ENCODE assay signal across 15 cellular contexts in genomic region chr19:19258589-19259338, GRCh38. TPM values are rescaled to one million over a fixed set of nuclear protein-coding genes. Genes with fewer than 3 reads are reported as not detected.
DNase-seq lines count a peak whose midpoint lies in the region; ATAC-seq and TF ChIP-seq lines count a peak whose summit lies in the region.
"Had no signal": no experiment of that assay in that cellular context is flagged by ENCODE, and none has a peak within 500 bp of the region (broad histone marks: within the 10 kb centered on the region; RNA-seq: fewer than 3 reads in every experiment).

No MANE protein-coding gene starts in this region.

- POLR2A ChIA-PET in HEK293 (lab: Yijun Ruan, JAX), result no interaction called here

- H3K4me3 Mint-ChIP-seq in activated naive CD4-positive, alpha-beta T cell treated with anti-CD3 and anti-CD28 coated beads, Interleukin-2, amount 50 U/mL, for 24 hours, result no peak overlapping the region
- no peak overlapping the region for H3K4me3 Mint-ChIP-seq in activated naive CD4-positive, alpha-beta T cell treated with anti-CD3 and anti-CD28 coated beads, Interleukin-2, amount 10 ng/mL, durations not matched to agents 7 days and 5 days
- H3K4me3 Mint-ChIP-seq in glutamatergic neuron (ENCODE audit: unreplicated experiment), result peak overlapping the region; percentile 39
- H3K4me3 Mint-ChIP-seq: B cell; CD8-positive, alpha-beta T cell had no signal

- no peak overlapping the region for H3K27ac ChIP-seq in HEK293 (ENCODE audit: extremely low read depth, low read depth, low read length)
- H3K27ac ChIP-seq: BLaER1 treated with 17β-estradiol and CSF1 and Interleukin-3, amounts not matched to agents 10 nM and 100 nM; GM23248 had no signal

- CTCF ChIA-PET in activated naive CD4-positive, alpha-beta T cell treated with anti-CD3 and anti-CD28 coated beads, Interleukin-2, amount 10 ng/mL, durations not matched to agents 7 days and 5 days (lab: Charles Lee), result no interaction called here
- CTCF ChIA-PET in HEK293 (lab: Yijun Ruan, JAX), result interaction anchor here (1.0 kb wide), 2 partner anchors 25 to 84 kb away, joined by 3 to 6 read pairs; no protein-coding TSS in a partner anchor

- no peaks in the 10 kb centered on the region for H3K9me3 ChIP-seq in HEK293 (ENCODE audit: control insufficient read depth, insufficient read depth, low read depth, low read length)

- TF ChIP-seq CTCF in HEK293 (tag by site-specific recombination; IDR thresholded peaks at IDR 0.05), result no peak
- no peak for TF ChIP-seq CTCF in glutamatergic neuron (IDR thresholded peaks at IDR 0.05; ENCODE audit: partially characterized antibody, unreplicated experiment)

- no peaks in the 10 kb centered on the region for H3K9me3 Mint-ChIP-seq in activated naive CD4-positive, alpha-beta T cell treated with anti-CD3 and anti-CD28 coated beads, Interleukin-2, amount 50 U/mL, for 24 hours
- no peaks in the 10 kb centered on the region for H3K9me3 Mint-ChIP-seq in activated naive CD4-positive, alpha-beta T cell treated with anti-CD3 and anti-CD28 coated beads, Interleukin-2, amount 10 ng/mL, durations not matched to agents 7 days and 5 days
- H3K9me3 Mint-ChIP-seq in glutamatergic neuron (ENCODE audit: unreplicated experiment), result peaks cover 12% of the 10 kb centered on the region
- H3K9me3 Mint-ChIP-seq: CD8-positive, alpha-beta T cell had no signal

- H3K27me3 Mint-ChIP-seq in activated naive CD4-positive, alpha-beta T cell treated with anti-CD3 and anti-CD28 coated beads, Interleukin-2, amount 50 U/mL, for 24 hours, result peaks cover 38% of the 10 kb centered on the region
- H3K27me3 Mint-ChIP-seq in activated naive CD4-positive, alpha-beta T cell treated with anti-CD3 and anti-CD28 coated beads, Interleukin-2, amount 10 ng/mL, durations not matched to agents 7 days and 5 days, result peaks cover 81% of the 10 kb centered on the region
- H3K27me3 Mint-ChIP-seq in glutamatergic neuron (ENCODE audit: unreplicated experiment), result peaks cover 12% of the 10 kb centered on the region

- no peaks in the 10 kb centered on the region for H3K36me3 ChIP-seq in HEK293 (ENCODE audit: control insufficient read depth in 2 of 2, insufficient read depth in 1 of 2, low read length in 2 of 2)
- H3K36me3 ChIP-seq: BLaER1 treated with 17β-estradiol and CSF1 and Interleukin-3, amounts not matched to agents 10 nM and 100 nM had no signal

- ATAC-seq in HG02981 (IDR thresholded peaks at IDR 0.05; ENCODE audit: unreplicated experiment), result no peak
- no peak for ATAC-seq in GM18873 (IDR thresholded peaks at IDR 0.05; ENCODE audit: low FRiP score, unreplicated experiment)
- ATAC-seq: CD8-positive, alpha-beta T cell had no signal

- no peaks in the 10 kb centered on the region for H3K4me1 ChIP-seq in HEK293 (ENCODE audit: control insufficient read depth, insufficient read depth, low read length)

- H3K27ac Mint-ChIP-seq in activated naive CD4-positive, alpha-beta T cell treated with anti-CD3 and anti-CD28 coated beads, Interleukin-2, amount 50 U/mL, for 24 hours, result peak overlapping the region; percentile 56
- no peak overlapping the region for H3K27ac Mint-ChIP-seq in activated naive CD4-positive, alpha-beta T cell treated with anti-CD3 and anti-CD28 coated beads, Interleukin-2, amount 10 ng/mL, durations not matched to agents 7 days and 5 days
- no peak overlapping the region for H3K27ac Mint-ChIP-seq in glutamatergic neuron (ENCODE audit: unreplicated experiment)
- H3K27ac Mint-ChIP-seq: B cell; CD8-positive, alpha-beta T cell; IgD-negative memory B cell had no signal

- H3K4me3 ChIP-seq in HEK293 (ENCODE audit: low read depth, low read length), result no peak overlapping the region
- H3K4me3 ChIP-seq: BLaER1 treated with 17β-estradiol and CSF1 and Interleukin-3, amounts not matched to agents 10 nM and 100 nM; GM23248 had no signal

- no peaks in the 10 kb centered on the region for H3K36me3 Mint-ChIP-seq in activated naive CD4-positive, alpha-beta T cell treated with anti-CD3 and anti-CD28 coated beads, Interleukin-2, amount 50 U/mL, for 24 hours
- no peaks in the 10 kb centered on the region for H3K36me3 Mint-ChIP-seq in activated naive CD4-positive, alpha-beta T cell treated with anti-CD3 and anti-CD28 coated beads, Interleukin-2, amount 10 ng/mL, durations not matched to agents 7 days and 5 days
- peaks cover 11% of the 10 kb centered on the region for H3K36me3 Mint-ChIP-seq in glutamatergic neuron (ENCODE audit: unreplicated experiment)
- H3K36me3 Mint-ChIP-seq: CD8-positive, alpha-beta T cell had no signal

- no peak for DNase-seq in activated naive CD4-positive, alpha-beta T cell treated with anti-CD3 and anti-CD28 coated beads, Interleukin-2, amount 10 ng/mL, durations not matched to agents 7 days and 5 days
- DNase-seq in 8988T (peak; percentile 9), glutamatergic neuron (no peak), Kasumi-1 (lab: John Stamatoyannopoulos, UW) (no peak)
- DNase-seq: CD8-positive, alpha-beta T cell; GM23248 had no signal

- H3K4me1 Mint-ChIP-seq in activated naive CD4-positive, alpha-beta T cell treated with anti-CD3 and anti-CD28 coated beads, Interleukin-2, amount 50 U/mL, for 24 hours, result peaks cover 8% of the 10 kb centered on the region
- H3K4me1 Mint-ChIP-seq in activated naive CD4-positive, alpha-beta T cell treated with anti-CD3 and anti-CD28 coated beads, Interleukin-2, amount 10 ng/mL, durations not matched to agents 7 days and 5 days, result peaks cover 2% of the 10 kb centered on the region
- H3K4me1 Mint-ChIP-seq in glutamatergic neuron (ENCODE audit: low read depth, unreplicated experiment), result peaks cover 14% of the 10 kb centered on the region

TF ChIP-seq in HEK293, 187 proteins besides CTCF, POLR2A, EP300 and RAD21:
- TF ChIP-seq SCRT1 (tag by site-specific recombination; IDR thresholded peaks at IDR 0.05; ENCODE audit: borderline replicate concordance) (peak; percentile 33; the same call in 1 of the 2 replicates), SCRT2 (tag by site-specific recombination; IDR thresholded peaks at IDR 0.05) (peak; percentile 85), ZFP3 (tag by site-specific recombination; IDR thresholded peaks at IDR 0.05; ENCODE audit: low read depth) (peak; percentile 88), ZFP41 (tag by site-specific recombination; IDR thresholded peaks at IDR 0.05; ENCODE audit: borderline replicate concordance) (no peak), ZNF488 (tag by site-specific recombination; IDR thresholded peaks at IDR 0.05) (no peak), AEBP2 (tag by site-specific recombination; IDR thresholded peaks at IDR 0.05; ENCODE audit: borderline replicate concordance) (no peak)
TF ChIP-seq in HEK293: peak in this region for 3.

RNA-seq across cellular contexts. Expression of gene TM6SF2, which starts 14.3 kb away (rescaled TPM):
- total RNA-seq in glutamatergic neuron (ENCODE audit: unreplicated experiment), result 7.2 TPM
- total RNA-seq: A172; B cell; CD8-positive, alpha-beta T cell had no signal

RNA-seq across cellular contexts. Expression of gene NCAN, which starts 47.0 kb away (rescaled TPM):
- 186 TPM for total RNA-seq in glutamatergic neuron (ENCODE audit: unreplicated experiment)
- total RNA-seq: A172; B cell; CD8-positive, alpha-beta T cell; GM23248; HepG2 had no signal

RNA-seq across cellular contexts. Expression of gene NR2C2AP, which starts 55.5 kb away (rescaled TPM):
- 5.5 TPM for total RNA-seq in glutamatergic neuron (ENCODE audit: unreplicated experiment)
